ENCODE assay signal across 15 cellular contexts in the genomic region with DNA sequence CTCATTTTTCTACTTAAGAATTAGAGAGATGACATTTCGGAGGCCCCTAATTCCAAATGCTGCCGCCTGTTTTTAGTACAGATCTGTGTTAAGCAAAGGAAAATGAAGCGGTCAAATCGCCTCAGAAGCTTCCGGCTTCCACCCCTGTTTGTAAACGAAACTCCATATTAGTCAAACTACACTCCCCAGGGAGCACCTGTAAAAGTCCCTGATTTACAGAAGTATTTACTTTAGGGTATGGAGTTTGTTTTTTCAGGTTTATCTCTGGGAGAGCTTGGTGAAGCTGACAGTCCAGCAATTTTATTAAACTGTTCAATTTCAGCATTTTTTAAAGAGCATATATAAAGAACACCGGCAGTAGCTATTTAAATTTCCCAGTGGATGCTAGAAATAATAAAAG.
"Had no signal": no experiment of that assay in that cellular context is flagged by ENCODE, and none has a peak within 500 bp of the region (broad histone marks: within the 10 kb centered on the region; RNA-seq: fewer than 3 reads in every experiment).

No MANE protein-coding gene starts in this region.

- H3K4me1 ChIP-seq: esophagus squamous epithelium, upper lobe of left lung had no signal

- H3K9me3 ChIP-seq: neutrophil, upper lobe of left lung had no signal

- H3K27ac ChIP-seq: brain microvascular endothelial cell, dorsolateral prefrontal cortex, esophagus squamous epithelium, neutrophil, upper lobe of left lung had no signal

- H3K27me3 ChIP-seq: brain microvascular endothelial cell, dorsolateral prefrontal cortex, esophagus squamous epithelium, neutrophil, upper lobe of left lung had no signal

- H3K4me3 ChIP-seq: dorsolateral prefrontal cortex, esophagus squamous epithelium, lung, upper lobe of left lung had no signal

- DNase-seq: activated effector memory CD4-positive, alpha-beta T cell treated with anti-CD3 and anti-CD28 coated beads, Interleukin-2, amount 50 U/mL, for 16 hours; activated T-cell treated with anti-CD3 and anti-CD28 coated beads, Interleukin-2, amount 50 U/mL, for 24 hours; brain microvascular endothelial cell; cerebellar nuclear complex; dorsolateral prefrontal cortex; esophagus squamous epithelium; foreskin fibroblast; left colon; naive thymus-derived CD4-positive, alpha-beta T cell; retina; stimulated activated CD4-positive, alpha-beta T cell treated with anti-CD3 and anti-CD28 coated beads, Interleukin-4, amount 100 ng/mL, for 24 hours; upper lobe of left lung had no signal

- H3K36me3 ChIP-seq: brain microvascular endothelial cell, esophagus squamous epithelium, neutrophil, upper lobe of left lung had no signal

- ATAC-seq: activated CD4-positive, CD25-positive, alpha-beta regulatory T cell treated with anti-CD3 and anti-CD28 coated beads, Interleukin-2, amount 50 U/mL, for 24 hours; left colon; naive thymus-derived CD4-positive, alpha-beta T cell had no signal
